Comparison of ENCODE assay signal across 22 cellular contexts in the genomic region with DNA sequence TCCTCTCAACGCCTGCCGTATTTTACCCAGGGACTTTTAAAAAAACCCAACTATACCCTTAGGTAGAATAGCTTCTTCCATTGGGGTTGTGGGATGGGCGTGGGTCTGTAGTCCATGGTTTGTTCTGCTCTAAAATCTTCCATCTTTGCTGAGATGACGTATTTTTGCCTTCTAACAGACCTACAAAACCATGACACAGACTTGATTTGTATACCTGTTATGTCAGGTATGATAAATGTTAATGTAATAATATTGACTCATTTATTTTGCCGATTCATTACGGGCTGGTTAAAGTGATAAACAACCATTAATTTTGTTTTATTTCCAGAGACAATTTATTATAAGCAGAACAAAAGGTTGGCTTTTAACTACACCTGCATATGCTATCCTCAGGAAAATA.
"Had no signal": no experiment of that assay in that cellular context is flagged by ENCODE, and none has a peak within 500 bp of the region (broad histone marks: within the 10 kb centered on the region; RNA-seq: fewer than 3 reads in every experiment).

No MANE protein-coding gene starts in this region.

- H3K27ac Mint-ChIP-seq: dendritic cell treated with granulocyte-macrophage colony-stimulating factor and Interleukin-4, amounts not matched to agents 40 ng/mL and 50 ng/mL, for 4 days; mesothelial cell of epicardium had no signal

- H3K36me3 Mint-ChIP-seq: mesothelial cell of epicardium had no signal

- H3K4me3 Mint-ChIP-seq: dendritic cell treated with granulocyte-macrophage colony-stimulating factor and Interleukin-4, amounts not matched to agents 40 ng/mL and 50 ng/mL, for 4 days; effector memory CD8-positive, alpha-beta T cell; endodermal cell; mesothelial cell of epicardium had no signal

- H3K27me3 ChIP-seq: colonic mucosa, esophagus muscularis mucosa, gastrocnemius medialis, heart right ventricle, left lung had no signal

- H3K9me3 ChIP-seq: colonic mucosa, esophagus muscularis mucosa, gastrocnemius medialis, lower lobe of right lung had no signal

- H3K4me3 ChIP-seq: colonic mucosa, esophagus muscularis mucosa, gastrocnemius medialis, heart right ventricle, left lung, lower lobe of right lung, mucosa of descending colon had no signal

- ATAC-seq: effector memory CD8-positive, alpha-beta T cell; gastrocnemius medialis; heart right ventricle; left cardiac atrium; left lung; left ventricle myocardium superior; lower lobe of right lung; mucosa of descending colon had no signal

- DNase-seq: cerebellar nuclear complex; colonic mucosa; cortex of kidney; effector CD8-positive, alpha-beta T cell; effector memory CD8-positive, alpha-beta T cell; endodermal cell; foreskin melanocyte; gastrocnemius medialis; glutamatergic neuron; head of caudate nucleus; heart right ventricle; hippocampal formation; left cardiac atrium; left lung; left ventricle myocardium superior; lower lobe of right lung; mesenchymal stem cell; mucosa of descending colon had no signal

- H3K9me3 Mint-ChIP-seq: effector memory CD8-positive, alpha-beta T cell had no signal

- H3K36me3 ChIP-seq: colonic mucosa, esophagus muscularis mucosa, gastrocnemius medialis, heart right ventricle, left lung, lower lobe of right lung had no signal

- H3K27ac ChIP-seq: colonic mucosa, epithelial cell of prostate, esophagus muscularis mucosa, gastrocnemius medialis, heart right ventricle, left lung, lower lobe of right lung had no signal

- H3K27me3 Mint-ChIP-seq: effector memory CD8-positive, alpha-beta T cell had no signal

- H3K4me1 ChIP-seq: colonic mucosa, gastrocnemius medialis, left lung, lower lobe of right lung had no signal

- H3K4me1 Mint-ChIP-seq: mesothelial cell of epicardium had no signal
